In genomic region chr5:3875144-3875543, GRCh38 we compare ENCODE assay signal across 35 cellular contexts.
"Had no signal": no experiment of that assay in that cellular context is flagged by ENCODE, and none has a peak within 500 bp of the region (broad histone marks: within the 10 kb centered on the region; RNA-seq: fewer than 3 reads in every experiment).

No MANE protein-coding gene starts in this region.

- H3K27me3 ChIP-seq: MG63 had no signal

- H3K4me3 ChIP-seq: MG63 had no signal

- H3K9me3 ChIP-seq: MG63 had no signal

- H3K36me3 ChIP-seq: MG63 had no signal

- DNase-seq: Karpas-422, Kasumi-1, MG63, MM.1S, MV-4-11, NCI-H1048, NCI-H1092, NCI-H1092 treated with DMSO at 0.1 percent for 48 hours, NCI-H1105, NCI-H1105 treated with DMSO at 0.1 percent for 48 hours, NCI-H1417, NCI-H1417 treated with DMSO at 0.1 percent for 48 hours, NCI-H1436, NCI-H1436 treated with DMSO at 0.1 percent for 48 hours, NCI-H146, NCI-H1694, NCI-H1694 treated with DMSO at 0.1 percent for 48 hours, NCI-H187, NCI-H187 treated with DMSO at 0.1 percent for 48 hours, NCI-H1930, NCI-H2029, NCI-H2029 treated with DMSO at 0.1 percent for 48 hours, NCI-H2081, NCI-H2081 treated with DMSO at 0.1 percent for 48 hours, NCI-H2107, NCI-H2171, NCI-H2171 treated with DMSO at 0.1 percent for 48 hours, NCI-H2227 treated with DMSO at 0.1 percent for 48 hours, NCI-H226, NCI-H345, NCI-H446, NCI-H446 treated with DMSO at 0.1 percent for 48 hours, NCI-H510A, NCI-H510A treated with DMSO at 0.1 percent for 48 hours, NCI-H524 had no signal
